ENCODE assay signal across 17 cellular contexts in the genomic region with DNA sequence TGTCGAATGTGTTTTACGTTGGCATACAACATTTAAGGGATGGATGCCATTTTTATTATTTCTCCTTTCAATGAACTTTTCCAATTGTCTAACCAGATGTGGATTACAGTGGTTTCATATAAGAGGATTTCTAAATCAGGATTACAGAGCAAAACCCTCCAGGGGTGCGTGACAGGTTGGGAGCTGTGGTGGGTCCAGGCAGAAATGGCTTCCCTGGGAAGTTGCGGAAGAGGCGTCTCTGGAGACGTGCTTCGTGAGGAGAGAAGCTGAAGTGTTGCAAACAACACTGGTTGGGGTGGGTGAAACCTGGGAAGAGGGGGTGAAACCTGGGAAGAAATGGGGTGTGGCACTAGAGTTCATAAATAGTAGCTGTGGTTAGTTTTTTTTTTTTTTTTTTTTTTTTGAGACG. TPM values are rescaled to one million over a fixed set of nuclear protein-coding genes. Genes with fewer than 3 reads are reported as not detected.
DNase-seq lines count a peak whose midpoint lies in the region; ATAC-seq and TF ChIP-seq lines count a peak whose summit lies in the region.
"Had no signal": no experiment of that assay in that cellular context is flagged by ENCODE, and none has a peak within 500 bp of the region (broad histone marks: within the 10 kb centered on the region; RNA-seq: fewer than 3 reads in every experiment).

No MANE protein-coding gene starts in this region.

- no peaks in the 10 kb centered on the region for H3K9me3 ChIP-seq in GM23248 (ENCODE audit: low read depth)
- no peaks in the 10 kb centered on the region for H3K9me3 ChIP-seq in adipocyte (ENCODE audit: control insufficient read depth, low read length)
- H3K9me3 ChIP-seq: heart left ventricle, MG63, SJCRH30 had no signal

- H3K27me3 Mint-ChIP-seq in mesothelial cell of epicardium (ENCODE audit: low read depth) (no peaks in the 10 kb centered on the region), type B pancreatic cell (no peaks in the 10 kb centered on the region)

- H3K27ac ChIP-seq in GM23248, result peak overlapping the region; percentile 99
- H3K27ac ChIP-seq: heart left ventricle had no signal

- no peak overlapping the region for H3K4me3 Mint-ChIP-seq in mesothelial cell of epicardium
- peak overlapping the region; percentile 44 for H3K4me3 Mint-ChIP-seq in type B pancreatic cell
- H3K4me3 Mint-ChIP-seq: CD8-positive, alpha-beta T cell; dendritic cell treated with granulocyte-macrophage colony-stimulating factor and Interleukin-4, amounts not matched to agents 40 ng/mL and 50 ng/mL, for 4 days had no signal

- H3K27me3 ChIP-seq in GM23248 (replicated peaks; ENCODE audit: insufficient read depth), result no peaks in the 10 kb centered on the region
- no peaks in the 10 kb centered on the region for H3K27me3 ChIP-seq in adipocyte (replicated peaks; ENCODE audit: control insufficient read depth, insufficient read depth, low read length)
- H3K27me3 ChIP-seq: heart left ventricle, MG63, SJCRH30 had no signal

- no peak for TF ChIP-seq CTCF in mesothelial cell of epicardium (IDR thresholded peaks at IDR 0.05; ENCODE audit: unreplicated experiment)
- no peak for TF ChIP-seq CTCF in type B pancreatic cell (conservative IDR thresholded peaks at IDR 0.05)

- no peaks in the 10 kb centered on the region for H4K20me1 ChIP-seq in GM23248 (ENCODE audit: insufficient read depth)

- H3K9ac ChIP-seq in GM23248 (peak overlapping the region; percentile 79), adipocyte (ENCODE audit: low read length) (peak overlapping the region; percentile 19)

- H3K4me1 ChIP-seq in GM23248 (ENCODE audit: insufficient read depth) (peaks cover 49% of the 10 kb centered on the region), adipocyte (ENCODE audit: control insufficient read depth, insufficient read depth, low read length) (peaks cover 28% of the 10 kb centered on the region)

- H3K36me3 Mint-ChIP-seq in mesothelial cell of epicardium (peaks cover 6% of the 10 kb centered on the region), type B pancreatic cell (peaks cover 3% of the 10 kb centered on the region)

- H3K36me3 ChIP-seq in GM23248 (ENCODE audit: low read depth), result no peaks in the 10 kb centered on the region
- peaks cover 8% of the 10 kb centered on the region for H3K36me3 ChIP-seq in adipocyte (ENCODE audit: control insufficient read depth, insufficient read depth, low read length, severe bottlenecking)
- H3K36me3 ChIP-seq: SJCRH30 had no signal

- H3K4me3 ChIP-seq in GM23248, result no peak overlapping the region
- no peak overlapping the region for H3K4me3 ChIP-seq in adipocyte (ENCODE audit: low read length)
- H3K4me3 ChIP-seq: heart left ventricle, MG63, SJCRH30 had no signal

- H3K4me1 Mint-ChIP-seq in mesothelial cell of epicardium (peaks cover 25% of the 10 kb centered on the region), type B pancreatic cell (ENCODE audit: unreplicated experiment) (no peaks in the 10 kb centered on the region)

- H3K79me2 ChIP-seq in GM23248 (ENCODE audit: insufficient read depth), result peaks cover 12% of the 10 kb centered on the region

- H3K27ac Mint-ChIP-seq in mesothelial cell of epicardium, result peak overlapping the region; percentile 17
- peak overlapping the region; percentile 56 for H3K27ac Mint-ChIP-seq in type B pancreatic cell
- H3K27ac Mint-ChIP-seq: CD8-positive, alpha-beta T cell; dendritic cell treated with granulocyte-macrophage colony-stimulating factor and Interleukin-4, amounts not matched to agents 40 ng/mL and 50 ng/mL, for 4 days had no signal

- in situ Hi-C loops in GM23248 (cut with MboI), result no loop called here

- H3F3A ChIP-seq in GM23248 (ENCODE audit: insufficient read depth), result peaks cover 66% of the 10 kb centered on the region

- no peak for ATAC-seq in HG03108 (IDR thresholded peaks at IDR 0.05; ENCODE audit: unreplicated experiment)
- ATAC-seq: CD8-positive, alpha-beta T cell; heart left ventricle had no signal

- H2AFZ ChIP-seq in GM23248, result no peak overlapping the region

- no peaks in the 10 kb centered on the region for H3K9me2 ChIP-seq in GM23248 (ENCODE audit: insufficient read depth)

- no peak for DNase-seq in GM23248
- no peak for DNase-seq in adipocyte (ENCODE audit: low read depth)
- no peak for DNase-seq in mesothelial cell of epicardium (ENCODE audit: low spot score in 2 of 2, unreplicated experiment in 2 of 2)
- no peak for DNase-seq in type B pancreatic cell (ENCODE audit: extremely low spot score, unreplicated experiment)
- no peak for DNase-seq in NCI-H524 treated with DMSO at 0.1 percent for 48 hours (lab: John Stamatoyannopoulos, UW)
- no peak for DNase-seq in stimulated activated naive CD4-positive, alpha-beta T cell treated with Interleukin-2 at 50 U/mL for 16 hours (lab: John Stamatoyannopoulos, UW)
- DNase-seq: activated CD4-positive, alpha-beta T cell treated with anti-CD3 and anti-CD28 coated beads for 1 hour; activated CD8-positive, alpha-beta memory T cell treated with anti-CD3 and anti-CD28 coated beads, Interleukin-2, amount 50 U/mL, for 4 hours; activated gamma-delta T cell treated with Interleukin-2 at 50 U/mL for 16 hours; CD8-positive, alpha-beta T cell; heart left ventricle; NCI-H187; NCI-H510A had no signal

- no peaks in the 10 kb centered on the region for H3K9me3 Mint-ChIP-seq in mesothelial cell of epicardium
- no peaks in the 10 kb centered on the region for H3K9me3 Mint-ChIP-seq in type B pancreatic cell
- H3K9me3 Mint-ChIP-seq: CD8-positive, alpha-beta T cell; dendritic cell treated with granulocyte-macrophage colony-stimulating factor and Interleukin-4, amounts not matched to agents 40 ng/mL and 50 ng/mL, for 4 days had no signal

- WGBS in GM23248 (ENCODE audit: low coverage in 1 of 2, low lambda C conversion rate in 2 of 2, missing lambda C conversion rate in 2 of 2), 2 experiments, result 80 to 82% methylated on average over 8 of the region's 8 CpGs

- peak overlapping the region; percentile 60 for H3K4me2 ChIP-seq in GM23248 (ENCODE audit: unreplicated experiment)

RNA-seq across cellular contexts. Expression of gene RPL26L1, which starts 4.5 kb away (rescaled TPM):
- total RNA-seq in GM23248 (2014; rRNA removed; shearing (Covaris generic)), result 24.3 and 30.7 TPM in 2 replicates
- polyA plus RNA-seq in GM23248 (2016; fragmentation: Nextera tagmentation; extraction: Ambion mirVana), result 102 and 104 TPM in 2 replicates
- 43.0 to 43.9 TPM (median 43.9 TPM) in 3 replicates for total RNA-seq in mesothelial cell of epicardium
- 40.4 and 54.2 TPM in 2 replicates for total RNA-seq in type B pancreatic cell (ENCODE audit: low replicate concordance)

RNA-seq across cellular contexts. Expression of gene ATP6V0E1, which starts 28.8 kb away (rescaled TPM):
- total RNA-seq in GM23248 (2014; rRNA removed; shearing (Covaris generic)), result 175 and 204 TPM in 2 replicates
- 675 and 702 TPM in 2 replicates for polyA plus RNA-seq in GM23248 (2016; fragmentation: Nextera tagmentation; extraction: Ambion mirVana)
- total RNA-seq in mesothelial cell of epicardium, result 116 to 125 TPM (median 120 TPM) in 3 replicates
- 141 and 227 TPM in 2 replicates for total RNA-seq in type B pancreatic cell (ENCODE audit: low replicate concordance)
